Comparison of ENCODE assay signal across 1 cellular context in genomic region chr1:243268284-243268653, GRCh38.
TF ChIP-seq lines count a peak whose summit lies in the region.

No MANE protein-coding gene starts in this region.

TF ChIP-seq in endothelial cell of umbilical vein, 7 proteins besides CTCF, POLR2A, EP300 and RAD21:
- TF ChIP-seq JUN (IDR thresholded peaks at IDR 0.05; ENCODE audit: borderline replicate concordance, insufficient read depth, insufficient read length, low read depth) = peak; percentile 91
- TF ChIP-seq POLR2AphosphoS5 (IDR thresholded peaks at IDR 0.05; ENCODE audit: insufficient read depth, low read depth, low read length) = peak; percentile 53
- peak; percentile 96 for TF ChIP-seq FOS (IDR thresholded peaks at IDR 0.05; ENCODE audit: borderline replicate concordance, insufficient read depth, low read length)
- TF ChIP-seq MAX (IDR thresholded peaks at IDR 0.05; ENCODE audit: insufficient read depth, insufficient read length) = no peak
- TF ChIP-seq GATA2 (IDR thresholded peaks at IDR 0.05; ENCODE audit: insufficient read depth, insufficient read length, low read depth, low read length) = peak; percentile 54
- TF ChIP-seq EZH2 (IDR thresholded peaks at IDR 0.05; ENCODE audit: borderline replicate concordance, low read depth, low read length, severe bottlenecking) = no peak
- no peak for TF ChIP-seq MYC (IDR thresholded peaks at IDR 0.05; ENCODE audit: low read depth, low read length)
